ENCODE assay signal across 15 cellular contexts in the genomic region with DNA sequence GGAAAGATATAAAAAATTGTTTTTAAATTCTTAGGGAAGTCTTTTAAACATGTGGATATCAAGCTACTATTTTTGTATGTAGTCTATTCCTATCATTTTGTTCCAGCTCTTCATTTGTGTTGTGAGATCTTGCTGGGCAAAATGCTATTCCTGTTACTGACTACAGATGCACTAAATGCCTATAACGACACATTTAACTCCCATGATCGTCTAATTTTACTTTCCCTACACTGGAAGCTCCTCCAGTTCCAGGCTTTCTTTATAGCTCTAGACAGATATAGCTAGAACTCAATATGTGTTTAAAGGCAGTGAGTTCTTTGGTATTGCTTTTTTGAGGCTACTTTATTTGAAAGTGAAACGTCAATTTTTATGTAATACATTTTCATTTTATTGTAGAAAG.
"Had no signal": no experiment of that assay in that cellular context is flagged by ENCODE, and none has a peak within 500 bp of the region (broad histone marks: within the 10 kb centered on the region; RNA-seq: fewer than 3 reads in every experiment).

No MANE protein-coding gene starts in this region.

- H3K4me3 Mint-ChIP-seq: activated B cell treated with CpG ODN at 0.5 μM for 24 hours; activated CD4-positive, alpha-beta T cell treated with anti-CD3 and anti-CD28 coated beads, Interleukin-2, amount 10 ng/mL, durations not matched to agents 7 days and 5 days; activated naive CD4-positive, alpha-beta T cell treated with anti-CD3 and anti-CD28 coated beads, Interleukin-2, amount 50 U/mL, for 24 hours; central memory CD8-positive, alpha-beta T cell; dendritic cell treated with granulocyte-macrophage colony-stimulating factor and Interleukin-4, amounts not matched to agents 40 ng/mL and 50 ng/mL, for 4 days; endodermal cell; T-helper 1 cell treated with Interleukin-12 subunit alpha and Interleukin-12 subunit beta and Interleukin-4 antibody, amounts not matched to agents 30 μg/mL and 1 μg/mL, for 36 hours had no signal

- H3K36me3 Mint-ChIP-seq: activated naive CD4-positive, alpha-beta T cell treated with anti-CD3 and anti-CD28 coated beads, Interleukin-2, amount 50 U/mL, for 24 hours had no signal

- H3K36me3 ChIP-seq: left lung, spleen, suprapubic skin had no signal

- H3K27me3 Mint-ChIP-seq: activated B cell treated with CpG ODN at 0.5 μM for 24 hours; activated CD4-positive, alpha-beta T cell treated with anti-CD3 and anti-CD28 coated beads, Interleukin-2, amount 10 ng/mL, durations not matched to agents 7 days and 5 days; dendritic cell treated with granulocyte-macrophage colony-stimulating factor and Interleukin-4, amounts not matched to agents 40 ng/mL and 50 ng/mL, for 4 days had no signal

- H3K27ac Mint-ChIP-seq: activated B cell treated with CpG ODN at 0.5 μM for 24 hours; activated CD4-positive, alpha-beta T cell treated with anti-CD3 and anti-CD28 coated beads, Interleukin-2, amount 10 ng/mL, durations not matched to agents 7 days and 5 days; activated naive CD4-positive, alpha-beta T cell treated with anti-CD3 and anti-CD28 coated beads, Interleukin-2, amount 50 U/mL, for 24 hours; endodermal cell; T-helper 1 cell treated with Interleukin-12 subunit alpha and Interleukin-12 subunit beta and Interleukin-4 antibody, amounts not matched to agents 30 μg/mL and 1 μg/mL, for 36 hours had no signal

- DNase-seq: activated B cell treated with CpG ODN at 0.5 μM for 24 hours; activated CD4-positive, alpha-beta T cell treated with anti-CD3 and anti-CD28 coated beads, Interleukin-2, amount 10 ng/mL, durations not matched to agents 7 days and 5 days; activated T-cell treated with anti-CD3 and anti-CD28 coated beads for 4 hours; body of pancreas; endodermal cell; islet precursor cell; left lung; spleen; stimulated activated CD4-positive, alpha-beta T cell treated with anti-CD3 and anti-CD28 coated beads, Interleukin-1b, Interleukin-23, amount 100 ng/mL, for 48 hours; stimulated activated naive CD4-positive, alpha-beta T cell treated with Interleukin-2 at 50 U/mL for 16 hours had no signal

- H3K9me3 ChIP-seq: body of pancreas, suprapubic skin had no signal

- H3K4me1 ChIP-seq: body of pancreas, spleen, suprapubic skin had no signal

- H3K27me3 ChIP-seq: body of pancreas, left lung, spleen, suprapubic skin had no signal

- H3K27ac ChIP-seq: body of pancreas, suprapubic skin had no signal

- ATAC-seq: body of pancreas had no signal

- H3K4me3 ChIP-seq: body of pancreas, left lung, spleen, suprapubic skin had no signal

- H3K4me1 Mint-ChIP-seq: activated B cell treated with CpG ODN at 0.5 μM for 24 hours; activated CD4-positive, alpha-beta T cell treated with anti-CD3 and anti-CD28 coated beads, Interleukin-2, amount 10 ng/mL, durations not matched to agents 7 days and 5 days; activated naive CD4-positive, alpha-beta T cell treated with anti-CD3 and anti-CD28 coated beads, Interleukin-2, amount 50 U/mL, for 24 hours; central memory CD8-positive, alpha-beta T cell had no signal

- H3K9me3 Mint-ChIP-seq: activated B cell treated with CpG ODN at 0.5 μM for 24 hours; central memory CD8-positive, alpha-beta T cell; endodermal cell had no signal
